In the genomic region with DNA sequence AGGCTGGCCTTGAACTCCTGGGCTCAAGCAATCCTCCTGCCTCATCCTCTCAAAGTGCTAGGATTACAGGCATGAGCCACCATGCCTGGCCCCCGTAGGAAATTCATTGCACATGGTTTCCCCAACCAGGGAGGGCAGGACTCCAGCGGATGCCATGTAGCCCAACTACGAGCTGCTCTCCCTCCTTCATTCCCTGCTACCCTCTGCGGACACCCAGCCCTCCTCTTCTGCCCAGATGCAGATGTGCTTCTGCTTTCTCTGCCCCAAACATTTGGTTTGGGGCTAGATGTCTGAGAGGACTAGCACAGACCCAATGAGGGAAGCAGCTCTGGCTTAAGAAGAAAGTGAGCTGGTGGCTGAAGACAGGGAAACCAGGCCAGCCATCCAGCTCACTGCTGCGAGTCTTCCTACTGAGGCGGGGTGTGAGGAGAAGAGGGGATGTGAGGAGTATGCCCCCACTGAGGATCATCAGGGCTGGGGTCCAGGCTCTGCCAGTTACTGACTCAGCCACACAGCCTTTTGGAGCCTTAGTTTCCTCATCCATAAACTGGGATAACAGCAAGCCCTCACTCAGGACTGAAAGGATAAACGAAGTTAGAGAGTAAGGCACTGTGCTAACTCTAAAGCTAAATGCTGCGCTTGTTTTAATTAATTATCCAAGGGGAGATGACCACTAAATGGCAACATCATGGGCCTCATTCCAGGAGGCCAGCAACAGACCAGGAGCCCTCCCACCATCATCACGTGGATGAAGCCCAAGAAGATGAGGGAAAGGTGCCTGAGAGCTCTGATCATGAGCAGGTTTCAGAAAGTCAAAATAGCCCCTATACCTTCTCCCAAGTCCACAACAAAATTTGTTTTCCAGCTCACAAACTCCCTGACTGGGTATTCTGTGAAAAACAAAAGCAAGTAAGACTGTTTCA, we compare ENCODE assay signal across 1 cellular context.
TF ChIP-seq lines count a peak whose summit lies in the region.

No MANE protein-coding gene starts in this region.

TF ChIP-seq in IMR-90, 13 proteins besides CTCF, POLR2A, EP300 and RAD21:
- TF ChIP-seq BHLHE40 (IDR thresholded peaks at IDR 0.05; ENCODE audit: low read depth, low read length) (no peak), RCOR1 (IDR thresholded peaks at IDR 0.05; ENCODE audit: insufficient replicate concordance, low read length) (no peak), MAFK (IDR thresholded peaks at IDR 0.05; ENCODE audit: low read depth, low read length) (no peak), FOS (IDR thresholded peaks at IDR 0.05; ENCODE audit: low read depth, low read length) (no peak), MXI1 (IDR thresholded peaks at IDR 0.05; ENCODE audit: borderline replicate concordance, low read depth, low read length) (no peak), NFE2L2 (IDR thresholded peaks at IDR 0.05; ENCODE audit: low read depth, low read length) (no peak), MAZ (IDR thresholded peaks at IDR 0.05; ENCODE audit: borderline replicate concordance, low read depth, low read length) (no peak), CEBPB (IDR thresholded peaks at IDR 0.05; ENCODE audit: low read depth, low read length) (no peak), CHD1 (IDR thresholded peaks at IDR 0.05; ENCODE audit: low read depth, low read length) (no peak), SMC3 (IDR thresholded peaks at IDR 0.05; ENCODE audit: low read depth, low read length) (no peak), RFX5 (IDR thresholded peaks at IDR 0.05; ENCODE audit: low read depth, low read length) (no peak)
- TF ChIP-seq, protein P1, sequence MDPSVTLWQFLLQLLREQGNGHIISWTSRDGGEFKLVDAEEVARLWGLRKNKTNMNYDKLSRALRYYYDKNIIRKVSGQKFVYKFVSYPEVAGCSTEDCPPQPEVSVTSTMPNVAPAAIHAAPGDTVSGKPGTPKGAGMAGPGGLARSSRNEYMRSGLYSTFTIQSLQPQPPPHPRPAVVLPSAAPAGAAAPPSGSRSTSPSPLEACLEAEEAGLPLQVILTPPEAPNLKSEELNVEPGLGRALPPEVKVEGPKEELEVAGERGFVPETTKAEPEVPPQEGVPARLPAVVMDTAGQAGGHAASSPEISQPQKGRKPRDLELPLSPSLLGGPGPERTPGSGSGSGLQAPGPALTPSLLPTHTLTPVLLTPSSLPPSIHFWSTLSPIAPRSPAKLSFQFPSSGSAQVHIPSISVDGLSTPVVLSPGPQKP (IDR thresholded peaks at IDR 0.05; ENCODE audit: borderline replicate concordance, low read depth, low read length), result no peak
- TF ChIP-seq, protein P2, sequence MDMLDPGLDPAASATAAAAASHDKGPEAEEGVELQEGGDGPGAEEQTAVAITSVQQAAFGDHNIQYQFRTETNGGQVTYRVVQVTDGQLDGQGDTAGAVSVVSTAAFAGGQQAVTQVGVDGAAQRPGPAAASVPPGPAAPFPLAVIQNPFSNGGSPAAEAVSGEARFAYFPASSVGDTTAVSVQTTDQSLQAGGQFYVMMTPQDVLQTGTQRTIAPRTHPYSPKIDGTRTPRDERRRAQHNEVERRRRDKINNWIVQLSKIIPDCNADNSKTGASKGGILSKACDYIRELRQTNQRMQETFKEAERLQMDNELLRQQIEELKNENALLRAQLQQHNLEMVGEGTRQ (IDR thresholded peaks at IDR 0.05; ENCODE audit: low read depth, low read length), result no peak
